1 cellular context compared by ENCODE assay signal in genomic region chr15:74937602-74938371, GRCh38.
TF ChIP-seq lines count a peak whose summit lies in the region.

Gene COX5A (minus strand): TSS chr15:74938073. CDS start chr15:74938014, 59 bp downstream.

TF ChIP-seq in SK-N-SH, 30 proteins besides CTCF, POLR2A, EP300 and RAD21 (continued from another document):
- TF ChIP-seq ZBTB33 (IDR thresholded peaks at IDR 0.05; ENCODE audit: borderline replicate concordance, low read depth) (0 out of 2 replicates have a peak, but pooled peaks have one; percentile 8), TCF12 (IDR thresholded peaks at IDR 0.05) (no peak), SIN3A (IDR thresholded peaks at IDR 0.05; ENCODE audit: borderline replicate concordance, low read depth, low read length) (no peak), TEAD4 (IDR thresholded peaks at IDR 0.05; ENCODE audit: borderline replicate concordance, insufficient read depth) (0 out of 2 replicates have a peak, but pooled peaks have one; percentile 22), SMC3 (IDR thresholded peaks at IDR 0.05; ENCODE audit: low read depth, low read length) (no peak)
- TF ChIP-seq, protein P1, sequence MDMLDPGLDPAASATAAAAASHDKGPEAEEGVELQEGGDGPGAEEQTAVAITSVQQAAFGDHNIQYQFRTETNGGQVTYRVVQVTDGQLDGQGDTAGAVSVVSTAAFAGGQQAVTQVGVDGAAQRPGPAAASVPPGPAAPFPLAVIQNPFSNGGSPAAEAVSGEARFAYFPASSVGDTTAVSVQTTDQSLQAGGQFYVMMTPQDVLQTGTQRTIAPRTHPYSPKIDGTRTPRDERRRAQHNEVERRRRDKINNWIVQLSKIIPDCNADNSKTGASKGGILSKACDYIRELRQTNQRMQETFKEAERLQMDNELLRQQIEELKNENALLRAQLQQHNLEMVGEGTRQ (IDR thresholded peaks at IDR 0.05; ENCODE audit: borderline replicate concordance, low read depth, low read length), result peak; percentile 74; the same call in 1 of the 2 replicates
- TF ChIP-seq, protein P2, sequence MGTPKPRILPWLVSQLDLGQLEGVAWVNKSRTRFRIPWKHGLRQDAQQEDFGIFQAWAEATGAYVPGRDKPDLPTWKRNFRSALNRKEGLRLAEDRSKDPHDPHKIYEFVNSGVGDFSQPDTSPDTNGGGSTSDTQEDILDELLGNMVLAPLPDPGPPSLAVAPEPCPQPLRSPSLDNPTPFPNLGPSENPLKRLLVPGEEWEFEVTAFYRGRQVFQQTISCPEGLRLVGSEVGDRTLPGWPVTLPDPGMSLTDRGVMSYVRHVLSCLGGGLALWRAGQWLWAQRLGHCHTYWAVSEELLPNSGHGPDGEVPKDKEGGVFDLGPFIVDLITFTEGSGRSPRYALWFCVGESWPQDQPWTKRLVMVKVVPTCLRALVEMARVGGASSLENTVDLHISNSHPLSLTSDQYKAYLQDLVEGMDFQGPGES (IDR thresholded peaks at IDR 0.05; ENCODE audit: low read depth, low read length), result no peak
